Comparison of ENCODE assay signal across 1 cellular context in the genomic region with DNA sequence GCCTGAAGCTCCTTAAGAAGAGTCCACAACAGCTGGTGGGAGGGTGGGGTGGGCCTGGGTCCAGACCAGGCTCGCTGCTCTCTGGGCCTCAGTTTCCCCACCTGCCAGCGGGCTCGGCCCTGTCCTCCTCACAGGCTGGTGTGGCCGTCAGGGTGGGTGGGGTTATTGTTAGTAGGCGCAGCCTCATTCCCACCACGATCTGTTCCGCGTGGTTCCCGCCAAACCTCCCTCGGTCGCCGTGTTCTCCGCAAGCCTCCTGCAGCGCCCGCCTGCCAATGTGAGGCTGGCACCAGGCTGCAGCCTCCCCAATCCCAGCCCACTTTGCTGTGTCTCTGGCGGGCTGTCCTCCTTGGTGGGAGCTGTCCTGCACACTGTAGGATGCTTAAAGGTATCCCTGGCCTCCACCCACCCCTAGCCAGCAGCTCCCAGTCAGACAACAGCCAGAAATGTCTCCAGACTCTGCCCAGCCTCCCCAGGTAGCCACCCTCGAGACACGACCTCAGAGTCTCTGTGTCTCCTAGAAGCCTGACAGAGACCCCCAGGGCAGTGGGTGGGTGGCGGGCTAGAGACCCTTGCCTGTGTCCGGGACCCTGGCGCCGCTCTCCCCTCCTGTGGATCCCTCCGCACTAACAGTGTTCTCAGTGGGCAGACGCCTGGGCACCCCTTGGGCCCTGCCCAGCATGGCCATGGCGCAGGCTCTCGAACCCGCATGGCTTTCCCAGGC.
TF ChIP-seq lines count a peak whose summit lies in the region.

No MANE protein-coding gene starts in this region.

TF ChIP-seq in HepG2, 621 proteins besides CTCF, POLR2A, EP300 and RAD21 (continues in another document):
- TF ChIP-seq KDM5B (CRISPR knock-in tag; IDR thresholded peaks at IDR 0.05; ENCODE audit: borderline replicate concordance): peak; percentile 63; the same call in 1 of the 2 replicates
- TF ChIP-seq ZNF713 (CRISPR knock-in tag; IDR thresholded peaks at IDR 0.05): no peak
- TF ChIP-seq, protein P1, sequence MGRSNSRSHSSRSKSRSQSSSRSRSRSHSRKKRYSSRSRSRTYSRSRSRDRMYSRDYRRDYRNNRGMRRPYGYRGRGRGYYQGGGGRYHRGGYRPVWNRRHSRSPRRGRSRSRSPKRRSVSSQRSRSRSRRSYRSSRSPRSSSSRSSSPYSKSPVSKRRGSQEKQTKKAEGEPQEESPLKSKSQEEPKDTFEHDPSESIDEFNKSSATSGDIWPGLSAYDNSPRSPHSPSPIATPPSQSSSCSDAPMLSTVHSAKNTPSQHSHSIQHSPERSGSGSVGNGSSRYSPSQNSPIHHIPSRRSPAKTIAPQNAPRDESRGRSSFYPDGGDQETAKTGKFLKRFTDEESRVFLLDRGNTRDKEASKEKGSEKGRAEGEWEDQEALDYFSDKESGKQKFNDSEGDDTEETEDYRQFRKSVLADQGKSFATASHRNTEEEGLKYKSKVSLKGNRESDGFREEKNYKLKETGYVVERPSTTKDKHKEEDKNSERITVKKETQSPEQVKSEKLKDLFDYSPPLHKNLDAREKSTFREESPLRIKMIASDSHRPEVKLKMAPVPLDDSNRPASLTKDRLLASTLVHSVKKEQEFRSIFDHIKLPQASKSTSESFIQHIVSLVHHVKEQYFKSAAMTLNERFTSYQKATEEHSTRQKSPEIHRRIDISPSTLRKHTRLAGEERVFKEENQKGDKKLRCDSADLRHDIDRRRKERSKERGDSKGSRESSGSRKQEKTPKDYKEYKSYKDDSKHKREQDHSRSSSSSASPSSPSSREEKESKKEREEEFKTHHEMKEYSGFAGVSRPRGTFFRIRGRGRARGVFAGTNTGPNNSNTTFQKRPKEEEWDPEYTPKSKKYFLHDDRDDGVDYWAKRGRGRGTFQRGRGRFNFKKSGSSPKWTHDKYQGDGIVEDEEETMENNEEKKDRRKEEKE (IDR thresholded peaks at IDR 0.05): no peak
- TF ChIP-seq, protein P2, sequence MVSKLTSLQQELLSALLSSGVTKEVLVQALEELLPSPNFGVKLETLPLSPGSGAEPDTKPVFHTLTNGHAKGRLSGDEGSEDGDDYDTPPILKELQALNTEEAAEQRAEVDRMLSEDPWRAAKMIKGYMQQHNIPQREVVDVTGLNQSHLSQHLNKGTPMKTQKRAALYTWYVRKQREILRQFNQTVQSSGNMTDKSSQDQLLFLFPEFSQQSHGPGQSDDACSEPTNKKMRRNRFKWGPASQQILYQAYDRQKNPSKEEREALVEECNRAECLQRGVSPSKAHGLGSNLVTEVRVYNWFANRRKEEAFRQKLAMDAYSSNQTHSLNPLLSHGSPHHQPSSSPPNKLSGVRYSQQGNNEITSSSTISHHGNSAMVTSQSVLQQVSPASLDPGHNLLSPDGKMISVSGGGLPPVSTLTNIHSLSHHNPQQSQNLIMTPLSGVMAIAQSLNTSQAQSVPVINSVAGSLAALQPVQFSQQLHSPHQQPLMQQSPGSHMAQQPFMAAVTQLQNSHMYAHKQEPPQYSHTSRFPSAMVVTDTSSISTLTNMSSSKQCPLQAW (CRISPR knock-in tag; IDR thresholded peaks at IDR 0.05): 0 out of 2 replicates have a peak, but pooled peaks have one; percentile 6
- no peak for TF ChIP-seq ZNF496 (CRISPR knock-in tag; IDR thresholded peaks at IDR 0.05; ENCODE audit: insufficient replicate concordance)
- no peak for TF ChIP-seq SALL2 (CRISPR knock-in tag; IDR thresholded peaks at IDR 0.05)
- 0 out of 2 replicates have a peak, but pooled peaks have one; percentile 32 for TF ChIP-seq ATF7-NPFF (CRISPR knock-in tag; IDR thresholded peaks at IDR 0.05; ENCODE audit: low read depth)
- no peak for TF ChIP-seq ZNF296 (CRISPR knock-in tag; conservative IDR thresholded peaks at IDR 0.05)
- no peak for TF ChIP-seq HOXD1 (CRISPR knock-in tag; IDR thresholded peaks at IDR 0.05)
- no peak for TF ChIP-seq JUND (CRISPR knock-in tag; IDR thresholded peaks at IDR 0.05)
- peak; percentile 84 for TF ChIP-seq RBFOX2 (IDR thresholded peaks at IDR 0.05; ENCODE audit: low read depth, low read length)
- no peak for TF ChIP-seq SIX1 (CRISPR knock-in tag; IDR thresholded peaks at IDR 0.05; ENCODE audit: borderline replicate concordance)
- TF ChIP-seq NR3C1 (CRISPR knock-in tag; IDR thresholded peaks at IDR 0.05): no peak
- no peak for TF ChIP-seq ZNF3 (CRISPR knock-in tag; IDR thresholded peaks at IDR 0.05)
- 0 out of 2 replicates have a peak, but pooled peaks have one; percentile 41 for TF ChIP-seq ZNF547 (CRISPR knock-in tag; IDR thresholded peaks at IDR 0.05)
- peak; percentile 42; the same call in 1 of the 2 replicates for TF ChIP-seq ZNF607 (CRISPR knock-in tag; IDR thresholded peaks at IDR 0.05; ENCODE audit: borderline replicate concordance)
- TF ChIP-seq MAF1 (CRISPR knock-in tag; IDR thresholded peaks at IDR 0.05; ENCODE audit: borderline replicate concordance): no peak
- TF ChIP-seq, protein P3, sequence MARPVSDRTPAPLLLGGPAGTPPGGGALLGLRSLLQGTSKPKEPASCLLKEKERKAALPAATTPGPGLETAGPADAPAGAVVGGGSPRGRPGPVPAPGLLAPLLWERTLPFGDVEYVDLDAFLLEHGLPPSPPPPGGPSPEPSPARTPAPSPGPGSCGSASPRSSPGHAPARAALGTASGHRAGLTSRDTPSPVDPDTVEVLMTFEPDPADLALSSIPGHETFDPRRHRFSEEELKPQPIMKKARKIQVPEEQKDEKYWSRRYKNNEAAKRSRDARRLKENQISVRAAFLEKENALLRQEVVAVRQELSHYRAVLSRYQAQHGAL (CRISPR knock-in tag; IDR thresholded peaks at IDR 0.05; ENCODE audit: not compliant biosample characterization): no peak
- TF ChIP-seq, protein P4, sequence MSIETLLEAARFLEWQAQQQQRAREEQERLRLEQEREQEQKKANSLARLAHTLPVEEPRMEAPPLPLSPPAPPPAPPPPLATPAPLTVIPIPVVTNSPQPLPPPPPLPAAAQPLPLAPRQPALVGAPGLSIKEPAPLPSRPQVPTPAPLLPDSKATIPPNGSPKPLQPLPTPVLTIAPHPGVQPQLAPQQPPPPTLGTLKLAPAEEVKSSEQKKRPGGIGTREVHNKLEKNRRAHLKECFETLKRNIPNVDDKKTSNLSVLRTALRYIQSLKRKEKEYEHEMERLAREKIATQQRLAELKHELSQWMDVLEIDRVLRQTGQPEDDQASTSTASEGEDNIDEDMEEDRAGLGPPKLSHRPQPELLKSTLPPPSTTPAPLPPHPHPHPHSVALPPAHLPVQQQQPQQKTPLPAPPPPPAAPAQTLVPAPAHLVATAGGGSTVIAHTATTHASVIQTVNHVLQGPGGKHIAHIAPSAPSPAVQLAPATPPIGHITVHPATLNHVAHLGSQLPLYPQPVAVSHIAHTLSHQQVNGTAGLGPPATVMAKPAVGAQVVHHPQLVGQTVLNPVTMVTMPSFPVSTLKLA (IDR thresholded peaks at IDR 0.05): no peak
- TF ChIP-seq, protein P5, sequence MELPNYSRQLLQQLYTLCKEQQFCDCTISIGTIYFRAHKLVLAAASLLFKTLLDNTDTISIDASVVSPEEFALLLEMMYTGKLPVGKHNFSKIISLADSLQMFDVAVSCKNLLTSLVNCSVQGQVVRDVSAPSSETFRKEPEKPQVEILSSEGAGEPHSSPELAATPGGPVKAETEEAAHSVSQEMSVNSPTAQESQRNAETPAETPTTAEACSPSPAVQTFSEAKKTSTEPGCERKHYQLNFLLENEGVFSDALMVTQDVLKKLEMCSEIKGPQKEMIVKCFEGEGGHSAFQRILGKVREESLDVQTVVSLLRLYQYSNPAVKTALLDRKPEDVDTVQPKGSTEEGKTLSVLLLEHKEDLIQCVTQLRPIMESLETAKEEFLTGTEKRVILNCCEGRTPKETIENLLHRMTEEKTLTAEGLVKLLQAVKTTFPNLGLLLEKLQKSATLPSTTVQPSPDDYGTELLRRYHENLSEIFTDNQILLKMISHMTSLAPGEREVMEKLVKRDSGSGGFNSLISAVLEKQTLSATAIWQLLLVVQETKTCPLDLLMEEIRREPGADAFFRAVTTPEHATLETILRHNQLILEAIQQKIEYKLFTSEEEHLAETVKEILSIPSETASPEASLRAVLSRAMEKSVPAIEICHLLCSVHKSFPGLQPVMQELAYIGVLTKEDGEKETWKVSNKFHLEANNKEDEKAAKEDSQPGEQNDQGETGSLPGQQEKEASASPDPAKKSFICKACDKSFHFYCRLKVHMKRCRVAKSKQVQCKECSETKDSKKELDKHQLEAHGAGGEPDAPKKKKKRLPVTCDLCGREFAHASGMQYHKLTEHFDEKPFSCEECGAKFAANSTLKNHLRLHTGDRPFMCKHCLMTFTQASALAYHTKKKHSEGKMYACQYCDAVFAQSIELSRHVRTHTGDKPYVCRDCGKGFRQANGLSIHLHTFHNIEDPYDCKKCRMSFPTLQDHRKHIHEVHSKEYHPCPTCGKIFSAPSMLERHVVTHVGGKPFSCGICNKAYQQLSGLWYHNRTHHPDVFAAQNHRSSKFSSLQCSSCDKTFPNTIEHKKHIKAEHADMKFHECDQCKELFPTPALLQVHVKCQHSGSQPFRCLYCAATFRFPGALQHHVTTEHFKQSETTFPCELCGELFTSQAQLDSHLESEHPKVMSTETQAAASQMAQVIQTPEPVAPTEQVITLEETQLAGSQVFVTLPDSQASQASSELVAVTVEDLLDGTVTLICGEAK (IDR thresholded peaks at IDR 0.05): no peak
- TF ChIP-seq, protein P5 (CRISPR knock-in tag; IDR thresholded peaks at IDR 0.05): no peak
- TF ChIP-seq CENPT (CRISPR knock-in tag; IDR thresholded peaks at IDR 0.05; ENCODE audit: low read depth): no peak
- no peak for TF ChIP-seq ASH2L (IDR thresholded peaks at IDR 0.05; ENCODE audit: insufficient read length, low read depth, low read length)
- TF ChIP-seq, protein P6, sequence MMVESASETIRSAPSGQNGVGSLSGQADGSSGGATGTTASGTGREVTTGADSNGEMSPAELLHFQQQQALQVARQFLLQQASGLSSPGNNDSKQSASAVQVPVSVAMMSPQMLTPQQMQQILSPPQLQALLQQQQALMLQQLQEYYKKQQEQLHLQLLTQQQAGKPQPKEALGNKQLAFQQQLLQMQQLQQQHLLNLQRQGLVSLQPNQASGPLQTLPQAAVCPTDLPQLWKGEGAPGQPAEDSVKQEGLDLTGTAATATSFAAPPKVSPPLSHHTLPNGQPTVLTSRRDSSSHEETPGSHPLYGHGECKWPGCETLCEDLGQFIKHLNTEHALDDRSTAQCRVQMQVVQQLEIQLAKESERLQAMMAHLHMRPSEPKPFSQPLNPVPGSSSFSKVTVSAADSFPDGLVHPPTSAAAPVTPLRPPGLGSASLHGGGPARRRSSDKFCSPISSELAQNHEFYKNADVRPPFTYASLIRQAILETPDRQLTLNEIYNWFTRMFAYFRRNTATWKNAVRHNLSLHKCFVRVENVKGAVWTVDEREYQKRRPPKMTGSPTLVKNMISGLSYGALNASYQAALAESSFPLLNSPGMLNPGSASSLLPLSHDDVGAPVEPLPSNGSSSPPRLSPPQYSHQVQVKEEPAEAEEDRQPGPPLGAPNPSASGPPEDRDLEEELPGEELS (CRISPR knock-in tag; IDR thresholded peaks at IDR 0.05): 0 out of 2 replicates have a peak, but pooled peaks have one; percentile 7
- TF ChIP-seq, protein P7, sequence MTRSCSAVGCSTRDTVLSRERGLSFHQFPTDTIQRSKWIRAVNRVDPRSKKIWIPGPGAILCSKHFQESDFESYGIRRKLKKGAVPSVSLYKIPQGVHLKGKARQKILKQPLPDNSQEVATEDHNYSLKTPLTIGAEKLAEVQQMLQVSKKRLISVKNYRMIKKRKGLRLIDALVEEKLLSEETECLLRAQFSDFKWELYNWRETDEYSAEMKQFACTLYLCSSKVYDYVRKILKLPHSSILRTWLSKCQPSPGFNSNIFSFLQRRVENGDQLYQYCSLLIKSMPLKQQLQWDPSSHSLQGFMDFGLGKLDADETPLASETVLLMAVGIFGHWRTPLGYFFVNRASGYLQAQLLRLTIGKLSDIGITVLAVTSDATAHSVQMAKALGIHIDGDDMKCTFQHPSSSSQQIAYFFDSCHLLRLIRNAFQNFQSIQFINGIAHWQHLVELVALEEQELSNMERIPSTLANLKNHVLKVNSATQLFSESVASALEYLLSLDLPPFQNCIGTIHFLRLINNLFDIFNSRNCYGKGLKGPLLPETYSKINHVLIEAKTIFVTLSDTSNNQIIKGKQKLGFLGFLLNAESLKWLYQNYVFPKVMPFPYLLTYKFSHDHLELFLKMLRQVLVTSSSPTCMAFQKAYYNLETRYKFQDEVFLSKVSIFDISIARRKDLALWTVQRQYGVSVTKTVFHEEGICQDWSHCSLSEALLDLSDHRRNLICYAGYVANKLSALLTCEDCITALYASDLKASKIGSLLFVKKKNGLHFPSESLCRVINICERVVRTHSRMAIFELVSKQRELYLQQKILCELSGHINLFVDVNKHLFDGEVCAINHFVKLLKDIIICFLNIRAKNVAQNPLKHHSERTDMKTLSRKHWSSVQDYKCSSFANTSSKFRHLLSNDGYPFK (CRISPR knock-in tag; IDR thresholded peaks at IDR 0.05; ENCODE audit: borderline replicate concordance): no peak
- TF ChIP-seq GFI1 (CRISPR knock-in tag; IDR thresholded peaks at IDR 0.05; ENCODE audit: borderline replicate concordance): no peak
- no peak for TF ChIP-seq MYC (CRISPR knock-in tag; IDR thresholded peaks at IDR 0.05; ENCODE audit: borderline replicate concordance)
- peak; percentile 32 for TF ChIP-seq MED8 (CRISPR knock-in tag; IDR thresholded peaks at IDR 0.05; ENCODE audit: insufficient replicate concordance)
- TF ChIP-seq ZSCAN30 (CRISPR knock-in tag; IDR thresholded peaks at IDR 0.05): no peak
- no peak for TF ChIP-seq ZBTB3 (CRISPR knock-in tag; IDR thresholded peaks at IDR 0.05; ENCODE audit: borderline replicate concordance, low read depth)
- no peak for TF ChIP-seq ZSCAN29 (CRISPR knock-in tag; conservative IDR thresholded peaks at IDR 0.05)
- no peak for TF ChIP-seq TARDBP (CRISPR knock-in tag; IDR thresholded peaks at IDR 0.05)
- peak; percentile 43; the same call in 1 of the 2 replicates for TF ChIP-seq ZSCAN25 (CRISPR knock-in tag; IDR thresholded peaks at IDR 0.05)
- 0 out of 2 replicates have a peak, but pooled peaks have one; percentile 42 for TF ChIP-seq ZNF605 (CRISPR knock-in tag; IDR thresholded peaks at IDR 0.05)
- TF ChIP-seq ZNF317 (CRISPR knock-in tag; IDR thresholded peaks at IDR 0.05): no peak
- TF ChIP-seq ZC3H13 (CRISPR knock-in tag; IDR thresholded peaks at IDR 0.05): no peak
